In genomic region chr22:45317551-45318167, GRCh38 we compare ENCODE assay signal across 1 cellular context.
A peak's percentile ranks its signal among the peaks of the same experiment; 100 is the strongest.
TF ChIP-seq lines count a peak whose summit lies in the region.

No MANE protein-coding gene starts in this region.

TF ChIP-seq in K562, 482 proteins besides CTCF, POLR2A, EP300 and RAD21 (continued from another document):
- TF ChIP-seq CEBPG (CRISPR knock-in tag; IDR thresholded peaks at IDR 0.05) (no peak), CEBPG (tag; conservative IDR thresholded peaks at IDR 0.05 in 1 of 2, IDR thresholded peaks at IDR 0.05 in 1 of 2) (0 out of 4 replicates have a peak, but pooled peaks of 1 of the 2 experiments have one; percentile 1)
